16 cellular contexts compared by ENCODE assay signal in the genomic region with DNA sequence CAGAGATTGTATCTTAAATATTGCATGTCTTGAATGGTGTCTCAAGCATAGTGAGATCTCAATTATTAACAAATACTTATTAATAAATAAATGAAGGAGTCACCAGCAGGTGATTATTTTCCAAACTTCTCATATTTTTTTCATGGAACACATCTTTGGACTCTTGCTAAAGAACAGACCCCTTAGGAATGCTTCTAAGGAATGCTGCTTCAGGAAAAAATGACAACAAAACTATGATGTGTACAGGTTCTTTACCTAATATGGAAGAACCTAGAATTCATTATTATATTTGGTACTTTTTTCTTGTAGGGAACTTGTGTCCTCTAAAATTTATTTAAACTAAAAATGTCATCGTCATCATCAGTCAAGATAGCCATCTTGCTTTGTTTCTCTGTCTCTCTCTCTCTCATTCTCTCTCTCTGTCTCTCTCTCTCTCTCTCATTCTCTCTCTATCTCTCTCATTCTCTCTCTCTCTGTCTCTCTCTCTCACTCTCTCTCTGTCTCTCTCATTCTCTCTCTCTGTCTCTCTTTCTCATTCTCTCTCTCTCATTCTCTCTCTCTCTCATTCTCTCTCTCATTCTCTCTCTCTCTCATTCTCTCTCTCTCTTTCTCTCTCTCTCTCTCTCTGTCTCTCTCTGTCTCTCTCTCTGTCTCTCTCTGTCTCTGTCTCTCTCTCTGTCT.
A peak's percentile ranks its signal among the peaks of the same experiment; 100 is the strongest.
DNase-seq lines count a peak whose midpoint lies in the region; ATAC-seq and TF ChIP-seq lines count a peak whose summit lies in the region.
"Had no signal": no experiment of that assay in that cellular context is flagged by ENCODE, and none has a peak within 500 bp of the region (broad histone marks: within the 10 kb centered on the region; RNA-seq: fewer than 3 reads in every experiment).

No MANE protein-coding gene starts in this region.

- no peaks in the 10 kb centered on the region for H3K9me3 ChIP-seq in IMR-90 (ENCODE audit: control insufficient read depth, insufficient read depth, low read length)
- no peaks in the 10 kb centered on the region for H3K9me3 ChIP-seq in transverse colon
- no peaks in the 10 kb centered on the region for H3K9me3 ChIP-seq in tibial nerve

- no peak overlapping the region for H3K4me2 ChIP-seq in IMR-90 (ENCODE audit: low read depth, low read length)

- BruUV-seq in IMR-90 (replicated peaks; lab: Mats Ljungman, UMichigan), result no TSS peak

- H4K5ac ChIP-seq in IMR-90 (ENCODE audit: low read depth, low read length), result no peak overlapping the region; the same call in 1 of the 2 replicates

- H3K27ac ChIP-seq in IMR-90 (ENCODE audit: insufficient read depth, low read length) (no peak overlapping the region), transverse colon (peak overlapping the region in 3 of 4 donors; percentile 69 to 75 (median 71)), tibial nerve (no peak overlapping the region)

- no peak overlapping the region for H3K23ac ChIP-seq in IMR-90 (ENCODE audit: low read depth, low read length)

- no peak for DNase-seq in activated T-cell treated with anti-CD3 and anti-CD28 coated beads, Interleukin-2, amount 50 U/mL, for 72 hours
- no peak for DNase-seq in activated T-cell treated with anti-CD3 and anti-CD28 coated beads, Interleukin-2, amount 50 U/mL, for 48 hours
- no peak for DNase-seq in IMR-90
- no peak for DNase-seq in transverse colon
- DNase-seq in HEK293T (ENCODE audit: extremely low spot score), result no peak
- no peak for DNase-seq in tibial nerve (ENCODE audit: low spot score in 2 of 2)
- DNase-seq in NCI-H2171 (lab: John Stamatoyannopoulos, UW), result no peak
- DNase-seq: ACHN; C1 segment of cervical spinal cord; CD4-positive, alpha-beta memory T cell; COR-L47; DMS53; GF-D8; HCEC 1CT had no signal

- H3K79me1 ChIP-seq in IMR-90 (ENCODE audit: low read depth in 1 of 2, low read length in 2 of 2), result no peaks in the 10 kb centered on the region

- TF ChIP-seq RAD21 in IMR-90 (IDR thresholded peaks at IDR 0.05; ENCODE audit: low read length), result no peak

- peaks cover 14% of the 10 kb centered on the region for H3K4me1 Mint-ChIP-seq in activated T-cell treated with anti-CD3 and anti-CD28 coated beads, Interleukin-2, amount 50 U/mL, for 72 hours (ENCODE audit: low read depth)
- peaks cover 20% of the 10 kb centered on the region for H3K4me1 Mint-ChIP-seq in dendritic cell treated with granulocyte-macrophage colony-stimulating factor and Interleukin-4, amounts not matched to agents 40 ng/mL and 50 ng/mL, for 4 days (ENCODE audit: low read depth)

- in situ Hi-C loops in IMR-90 (cut with MboI; ENCODE audit: low sequenced_read_pairs) (no loop called here), transverse colon (cut with MboI; ENCODE audit: low pct_ligation_motif_present in 1 of 4, low pct_unique_long_range_greater_than_20kb in 1 of 4, low sequenced_read_pairs in 3 of 4) (no loop called here)

- no peak overlapping the region for H2AK9ac ChIP-seq in IMR-90 (replicated peaks; ENCODE audit: low read depth, low read length, poor library complexity)

- H3K4me3 Mint-ChIP-seq in activated T-cell treated with anti-CD3 and anti-CD28 coated beads, Interleukin-2, amount 50 U/mL, for 72 hours, result no peak overlapping the region
- no peak overlapping the region for H3K4me3 Mint-ChIP-seq in dendritic cell treated with granulocyte-macrophage colony-stimulating factor and Interleukin-4, amounts not matched to agents 40 ng/mL and 50 ng/mL, for 4 days
- H3K4me3 Mint-ChIP-seq: CD4-positive, alpha-beta memory T cell; IgD-negative memory B cell had no signal

- dilution Hi-C loops in IMR-90 (cut with HindIII; ENCODE audit: low sequenced_read_pairs, unreplicated experiment), result no loop called here

- H3K27me3 ChIP-seq in IMR-90 (ENCODE audit: control insufficient read depth, insufficient read depth, low read length), result no peaks in the 10 kb centered on the region
- H3K27me3 ChIP-seq in transverse colon, result no peaks in the 10 kb centered on the region
- no peaks in the 10 kb centered on the region for H3K27me3 ChIP-seq in tibial nerve

- no peak overlapping the region for H2BK15ac ChIP-seq in IMR-90 (ENCODE audit: low read depth, low read length)

- POLR2A ChIA-PET in IMR-90 (lab: Charles Lee; ENCODE audit: unreplicated experiment), result no interaction called here
- POLR2A ChIA-PET in HEK293T (lab: Yijun Ruan, JAX), result no interaction called here

- ATAC-seq in activated T-cell treated with anti-CD3 and anti-CD28 coated beads, Interleukin-2, amount 50 U/mL, for 72 hours (replicated peaks in 1 of 2), result no peak
- ATAC-seq in IMR-90 (ENCODE audit: low read depth), result no peak

- H2BK5ac ChIP-seq in IMR-90 (ENCODE audit: low read depth, low read length, poor library complexity, severe bottlenecking), result peak overlapping the region; percentile 6

- no peak overlapping the region for H3K4me3 ChIP-seq in IMR-90 (ENCODE audit: insufficient read depth, low read depth, low read length)
- no peak overlapping the region for H3K4me3 ChIP-seq in transverse colon
- no peak overlapping the region for H3K4me3 ChIP-seq in tibial nerve

- no peak overlapping the region for H3K9ac ChIP-seq in IMR-90 (ENCODE audit: low read depth, low read length)

- H4K20me1 ChIP-seq in IMR-90 (ENCODE audit: insufficient read depth, low read length), result no peaks in the 10 kb centered on the region

- H2AFZ ChIP-seq in IMR-90 (replicated peaks; ENCODE audit: low read length, poor library complexity), result no peak overlapping the region

- peak overlapping the region; percentile 42; the same call in 1 of the 2 replicates for H2BK120ac ChIP-seq in IMR-90 (ENCODE audit: low read depth, low read length)

- peak overlapping the region; percentile 65; the same call in 1 of the 2 replicates for H3K18ac ChIP-seq in IMR-90 (ENCODE audit: low read depth, low read length)

- CTCF ChIA-PET in IMR-90 (lab: Yijun Ruan, JAX) (no interaction called here), HEK293T (lab: Yijun Ruan, JAX) (interaction anchor here (0.5 kb wide), 1 partner anchor 628 kb away, joined by 4 read pairs; no protein-coding TSS in a partner anchor)

- H3K27ac Mint-ChIP-seq in activated T-cell treated with anti-CD3 and anti-CD28 coated beads, Interleukin-2, amount 50 U/mL, for 72 hours, result peak overlapping the region; percentile 12
- peak overlapping the region; percentile 0 for H3K27ac Mint-ChIP-seq in dendritic cell treated with granulocyte-macrophage colony-stimulating factor and Interleukin-4, amounts not matched to agents 40 ng/mL and 50 ng/mL, for 4 days

- no peak for TF ChIP-seq EP300 in transverse colon (IDR thresholded peaks at IDR 0.05; ENCODE audit: low read depth)
- TF ChIP-seq EP300 in tibial nerve (IDR thresholded peaks at IDR 0.05), result no peak

- H3K4ac ChIP-seq in IMR-90 (ENCODE audit: low read depth, low read length), result peak overlapping the region; percentile 54; the same call in 1 of the 2 replicates

- no peaks in the 10 kb centered on the region for H3K9me3 Mint-ChIP-seq in activated T-cell treated with anti-CD3 and anti-CD28 coated beads, Interleukin-2, amount 50 U/mL, for 72 hours
- H3K9me3 Mint-ChIP-seq in dendritic cell treated with granulocyte-macrophage colony-stimulating factor and Interleukin-4, amounts not matched to agents 40 ng/mL and 50 ng/mL, for 4 days, result peaks cover 15% of the 10 kb centered on the region

- H3K36me3 Mint-ChIP-seq in activated T-cell treated with anti-CD3 and anti-CD28 coated beads, Interleukin-2, amount 50 U/mL, for 72 hours (ENCODE audit: insufficient read depth in 2 of 2), result peaks cover 0 to 1% of the 10 kb centered on the region in 2 donors
- peaks cover 5% of the 10 kb centered on the region for H3K36me3 Mint-ChIP-seq in dendritic cell treated with granulocyte-macrophage colony-stimulating factor and Interleukin-4, amounts not matched to agents 40 ng/mL and 50 ng/mL, for 4 days (ENCODE audit: low read depth)
- H3K36me3 Mint-ChIP-seq: CD4-positive, alpha-beta memory T cell; IgD-negative memory B cell had no signal

- peaks cover 8% of the 10 kb centered on the region; the same call in 1 of the 2 replicates for H3K9me1 ChIP-seq in IMR-90 (ENCODE audit: insufficient read depth, low read length)

- WGBS in IMR-90 (ENCODE audit: extremely low coverage in 2 of 2, insufficient read length in 1 of 2), 2 experiments, result 88% methylated on average over 1 of the region's 1 CpG; no CpG with 5 or more reads in 1 of the 2 experiments
- 71 to 87% methylated on average over 1 of the region's 1 CpG for WGBS in transverse colon (ENCODE audit: low coverage in 1 of 2), 2 donors
- WGBS in tibial nerve, 2 donors, result 92% methylated on average over 1 of the region's 1 CpG

- H4K91ac ChIP-seq in IMR-90 (ENCODE audit: insufficient read depth, low read depth, low read length), result no peak overlapping the region; the same call in 1 of the 2 replicates

- no peaks in the 10 kb centered on the region for H3K27me3 Mint-ChIP-seq in activated T-cell treated with anti-CD3 and anti-CD28 coated beads, Interleukin-2, amount 50 U/mL, for 72 hours (ENCODE audit: low read depth)
- H3K27me3 Mint-ChIP-seq in dendritic cell treated with granulocyte-macrophage colony-stimulating factor and Interleukin-4, amounts not matched to agents 40 ng/mL and 50 ng/mL, for 4 days, result peaks cover 32% of the 10 kb centered on the region

- intact Hi-C loops in IMR-90 (cut with micrococcal nuclease), result no loop called here
- intact Hi-C loops in dendritic cell treated with granulocyte-macrophage colony-stimulating factor and Interleukin-4, amounts not matched to agents 40 ng/mL and 50 ng/mL, for 4 days (cut with micrococcal nuclease), result no loop called here
- intact Hi-C loops in transverse colon (cut with DNase I; ENCODE audit: low total_unique reads), result no loop called here

- H3K36me3 ChIP-seq in IMR-90 (ENCODE audit: control insufficient read depth, insufficient read depth, low read length) (no peaks in the 10 kb centered on the region), transverse colon (no peaks in the 10 kb centered on the region), tibial nerve (no peaks in the 10 kb centered on the region)

- no peak for TF ChIP-seq POLR2A in IMR-90 (IDR thresholded peaks at IDR 0.05; ENCODE audit: low read depth, low read length)
- TF ChIP-seq POLR2A in transverse colon (IDR thresholded peaks at IDR 0.05), result no peak
- no peak for TF ChIP-seq POLR2A in tibial nerve (IDR thresholded peaks at IDR 0.05)

- no peaks in the 10 kb centered on the region for H3K4me1 ChIP-seq in IMR-90 (ENCODE audit: control insufficient read depth, insufficient read depth, low read length)
- H3K4me1 ChIP-seq in transverse colon, result peaks cover 3 to 37% (median 18%) of the 10 kb centered on the region in 4 donors
- H3K4me1 ChIP-seq in tibial nerve, result peaks cover 0 to 6% (median 0%) of the 10 kb centered on the region in 4 donors

- no peak overlapping the region for H3K56ac ChIP-seq in IMR-90 (ENCODE audit: extremely low read depth, insufficient read depth, low read length)

- H2AK5ac ChIP-seq in IMR-90 (ENCODE audit: low read depth, low read length), result no peak overlapping the region

- H3K14ac ChIP-seq in IMR-90 (replicated peaks; ENCODE audit: low read depth, low read length), result 0 out of 2 replicates have a peak overlapping the region, but pooled peaks have one; percentile 37

- 0 out of 2 replicates have a peak overlapping the region, but pooled peaks have one; percentile 62 for H2BK20ac ChIP-seq in IMR-90 (ENCODE audit: low read depth, low read length)

- no peak overlapping the region for H4K8ac ChIP-seq in IMR-90 (ENCODE audit: low read depth in 2 of 2, low read length in 2 of 2)

- TF ChIP-seq CTCF in IMR-90 (conservative IDR thresholded peaks at IDR 0.05; ENCODE audit: low read depth, low read length) (no peak), transverse colon (IDR thresholded peaks at IDR 0.05) (no peak), tibial nerve (IDR thresholded peaks at IDR 0.05) (no peak)

Comparison
In these comparisons a context has a peak if more than half of its experiments do, and no peak if none do; other contexts are left out.
1. H3K27ac ChIP-seq: peak in transverse colon (3 of 4); none in IMR-90 (single experiment) and tibial nerve (0 of 4).